In the genomic region with DNA sequence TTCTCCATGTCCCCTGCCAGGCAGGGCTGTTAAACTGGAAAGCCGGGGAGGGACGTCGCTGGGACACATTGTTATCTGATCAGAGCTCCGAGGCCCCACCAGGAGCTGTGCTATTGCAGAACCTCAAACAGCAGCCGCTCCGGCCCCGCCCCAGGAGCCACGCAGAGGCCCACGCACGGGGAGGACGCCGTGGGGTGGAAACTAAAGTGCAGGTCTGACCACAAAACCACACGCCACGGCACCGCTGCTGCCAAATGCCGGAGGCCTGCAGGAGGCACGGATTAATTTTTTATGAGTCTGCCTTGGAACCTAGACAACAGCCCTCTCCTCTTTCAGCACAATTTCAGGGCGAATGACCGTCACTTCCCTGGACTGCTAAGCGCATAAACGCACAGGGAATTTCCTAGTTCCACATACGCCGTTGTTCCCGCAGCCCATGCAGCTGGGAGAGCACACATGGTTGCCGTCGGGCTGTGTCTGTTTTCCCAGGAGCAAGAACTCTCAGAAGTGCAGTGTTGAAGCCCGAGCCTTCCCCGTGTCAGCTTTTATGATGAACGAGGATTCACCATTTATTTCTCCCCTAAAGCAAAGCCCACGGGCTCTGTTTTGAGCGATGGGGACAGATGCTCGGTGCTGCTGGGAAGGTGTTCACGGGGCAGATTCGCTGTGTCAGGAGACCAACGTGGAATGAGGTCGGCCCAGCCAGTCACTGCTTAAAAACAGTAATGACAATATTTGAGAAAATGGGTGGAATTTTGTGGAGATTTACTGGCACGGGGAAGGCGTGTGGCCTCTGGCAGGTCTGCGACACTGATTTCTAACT, we compare ENCODE assay signal across 10 cellular contexts. TPM values are rescaled to one million over a fixed set of nuclear protein-coding genes. Genes with fewer than 3 reads are reported as not detected.
DNase-seq lines count a peak whose midpoint lies in the region; ATAC-seq and TF ChIP-seq lines count a peak whose summit lies in the region.
"Had no signal": no experiment of that assay in that cellular context is flagged by ENCODE, and none has a peak within 500 bp of the region (broad histone marks: within the 10 kb centered on the region; RNA-seq: fewer than 3 reads in every experiment).

No MANE protein-coding gene starts in this region.

- CTCF ChIA-PET in GM10248 (lab: Yijun Ruan, JAX) = interaction anchor here (1.1 to 1.5 kb wide), 2 partner anchors 10 to 23 kb away, joined by 3 read pairs; no protein-coding TSS in a partner anchor

- TF ChIP-seq CTCF in HFF-Myc (IDR thresholded peaks at IDR 0.05; ENCODE audit: low read depth, low read length, missing control alignments) (no peak), fibroblast of villous mesenchyme (IDR thresholded peaks at IDR 0.05; ENCODE audit: insufficient read depth, low read depth, low read length) (no peak), GM10248 (IDR thresholded peaks at IDR 0.05; ENCODE audit: control extremely low read depth, extremely low read depth, low read depth, missing control alignments) (no peak)

- no peak overlapping the region for H3K4me3 ChIP-seq in HFF-Myc (replicated peaks; ENCODE audit: low read depth, low read length)
- no peak overlapping the region for H3K4me3 ChIP-seq in fibroblast of villous mesenchyme (ENCODE audit: low read depth, low read length)
- H3K4me3 ChIP-seq: left ventricle myocardium inferior had no signal

- no peak for ATAC-seq in HG02970 (IDR thresholded peaks at IDR 0.05; ENCODE audit: low FRiP score, unreplicated experiment)

- DNase-seq in HFF-Myc (ENCODE audit: extremely low read depth, low read depth) (peak; percentile 46), fibroblast of villous mesenchyme (ENCODE audit: low read depth) (peak; percentile 92), NCI-H2196 treated with DMSO at 0.1 percent for 48 hours (lab: John Stamatoyannopoulos, UW; ENCODE audit: unreplicated experiment) (no peak), GM10248 (ENCODE audit: extremely low spot score) (no peak), ureter (ENCODE audit: low spot score) (no peak)
- peak; percentile 29 to 46 for DNase-seq in activated CD4-positive, alpha-beta T cell treated with anti-CD3 and anti-CD28 coated beads, Interleukin-2, amount 50 U/mL, for 4 hours
- peak; percentile 6 to 13 for DNase-seq in stimulated activated CD4-positive, alpha-beta T cell treated with anti-CD3 and anti-CD28 coated beads, Interleukin-4, amount 100 ng/mL, for 48 hours (ENCODE audit: low read depth in 2 of 2)
- DNase-seq: left ventricle myocardium inferior, NCI-H524 treated with DMSO at 0.1 percent for 48 hours had no signal

- POLR2A ChIA-PET in GM10248 (lab: Yijun Ruan, JAX) = no interaction called here

RNA-seq across cellular contexts. Expression of gene NFATC1, which starts 43.7 kb away (rescaled TPM):
- total RNA-seq in fibroblast of villous mesenchyme = 0.43 and 1.3 TPM in 2 replicates
- total RNA-seq in ureter = 13.8 TPM

Comparison
In these comparisons a context has a peak if more than half of its experiments do, and no peak if none do; other contexts are left out.
1. DNase-seq: peak in HFF-Myc (single experiment), activated CD4-positive, alpha-beta T cell treated with anti-CD3 and anti-CD28 coated beads, Interleukin-2, amount 50 U/mL, for 4 hours (2 of 2), fibroblast of villous mesenchyme (single experiment) and stimulated activated CD4-positive, alpha-beta T cell treated with anti-CD3 and anti-CD28 coated beads, Interleukin-4, amount 100 ng/mL, for 48 hours (2 of 2); none in NCI-H2196 treated with DMSO at 0.1 percent for 48 hours (single experiment), GM10248 (single experiment) and ureter (single experiment).